In genomic region chr17:20453820-20454434, GRCh38 we compare ENCODE assay signal across 14 cellular contexts. TPM values are rescaled to one million over a fixed set of nuclear protein-coding genes. Genes with fewer than 3 reads are reported as not detected.
"Had no signal": no experiment of that assay in that cellular context is flagged by ENCODE, and none has a peak within 500 bp of the region (broad histone marks: within the 10 kb centered on the region; RNA-seq: fewer than 3 reads in every experiment).

No MANE protein-coding gene starts in this region.

RNA-seq across cellular contexts. Expression of gene LGALS9B, which starts 13.4 kb away (rescaled TPM):
- total RNA-seq: activated naive CD4-positive, alpha-beta T cell treated with anti-CD3 and anti-CD28 coated beads for 36 hours; activated naive CD4-positive, alpha-beta T cell treated with anti-CD3 and anti-CD28 coated beads, Interleukin-2, amount 50 U/mL, for 72 hours; activated naive CD8-positive, alpha-beta T cell treated with anti-CD3 and anti-CD28 coated beads for 36 hours; activated T-cell treated with anti-CD3 and anti-CD28 coated beads, Interleukin-2, amount 50 U/mL, for 4 hours; activated T-cell treated with anti-CD3 and anti-CD28 coated beads, Interleukin-2, amount 50 U/mL, for 72 hours; activated T-helper 1 cell treated with anti-CD3 and anti-CD28 coated beads, Interleukin-12 subunit alpha, Interleukin-12 subunit beta, Interleukin-2, Interleukin-4 antibody, amounts not matched to agents 30 ng/mL and 10 ng/mL and 1 ng/mL, durations not matched to agents 14 hours and 24 hours and 36 hours; activated T-helper 17 cell treated with anti-CD3 and anti-CD28 coated beads, Interleukin-2, amount 50 U/mL, for 72 hours; activated T-helper 2 cell treated with anti-CD3 and anti-CD28 coated beads, Interferon-gamma antibody, Interleukin-2, Interleukin-4, amounts not matched to agents 10 μg/mL and 5 μg/mL and 100 μg/mL, durations not matched to agents 14 hours and 24 hours and 36 hours; adrenal gland; ascending aorta; astrocyte; body of pancreas; cardiac muscle cell; cardiac septum had no signal
- polyA plus RNA-seq: cardiac muscle cell had no signal
